Comparison of ENCODE assay signal across 8 cellular contexts in genomic region chr3:134029256-134029733, GRCh38. TPM values are rescaled to one million over a fixed set of nuclear protein-coding genes. Genes with fewer than 3 reads are reported as not detected.
DNase-seq lines count a peak whose midpoint lies in the region; ATAC-seq and TF ChIP-seq lines count a peak whose summit lies in the region.

No MANE protein-coding gene starts in this region.

- H3K27me3 Mint-ChIP-seq in glutamatergic neuron (ENCODE audit: unreplicated experiment) = peaks cover 13% of the 10 kb centered on the region

- peak overlapping the region; percentile 97 for H3K4me3 Mint-ChIP-seq in glutamatergic neuron (ENCODE audit: unreplicated experiment)

- H3K4me3 ChIP-seq in GM12875 (ENCODE audit: low read depth, low read length) (peak overlapping the region; percentile 10), SJCRH30 (peak overlapping the region; percentile 44)

- no peak for TF ChIP-seq CTCF in GM12875 (IDR thresholded peaks at IDR 0.05; ENCODE audit: borderline replicate concordance, insufficient read depth, low read depth, low read length)
- no peak for TF ChIP-seq CTCF in glutamatergic neuron (IDR thresholded peaks at IDR 0.05; ENCODE audit: partially characterized antibody, unreplicated experiment)

- ATAC-seq in HG03039 (IDR thresholded peaks at IDR 0.05; ENCODE audit: unreplicated experiment) (no peak), HG03280 (IDR thresholded peaks at IDR 0.05; ENCODE audit: unreplicated experiment) (no peak)

- H3K4me1 ChIP-seq in SJCRH30 = no peaks in the 10 kb centered on the region

- 0 out of 2 replicates have a peak, but pooled peaks cover 4% of the 10 kb centered on the region for H3K27me3 ChIP-seq in SJCRH30

- peaks cover 8% of the 10 kb centered on the region for H3K36me3 Mint-ChIP-seq in glutamatergic neuron (ENCODE audit: unreplicated experiment)

- peaks cover 2% of the 10 kb centered on the region for H3K4me1 Mint-ChIP-seq in glutamatergic neuron (ENCODE audit: low read depth, unreplicated experiment)

- no peak for DNase-seq in SJCRH30
- DNase-seq in glutamatergic neuron = no peak
- DNase-seq in posterior vena cava (ENCODE audit: low spot score) = peak; percentile 76
- DNase-seq in NCI-H82 (lab: John Stamatoyannopoulos, UW) = no peak
- DNase-seq in NCI-H1930 (lab: John Stamatoyannopoulos, UW) = no peak

- no peak overlapping the region for H3K27ac Mint-ChIP-seq in glutamatergic neuron (ENCODE audit: unreplicated experiment)

- H3K27ac ChIP-seq in SJCRH30 = no peak overlapping the region

- peaks cover 3% of the 10 kb centered on the region for H3K9me3 Mint-ChIP-seq in glutamatergic neuron (ENCODE audit: unreplicated experiment)

- intact Hi-C loops in posterior vena cava (cut with DNase I) = no loop called here

- H3K36me3 ChIP-seq in SJCRH30 = no peaks in the 10 kb centered on the region

- H3K9me3 ChIP-seq in SJCRH30 (replicated peaks) = no peaks in the 10 kb centered on the region

RNA-seq across cellular contexts. Expression of gene SLCO2A1, which starts 0.4 kb away (rescaled TPM):
- not detected in 2 replicates for total RNA-seq in SJCRH30 (2014; rRNA removed; shearing (Covaris generic))
- not detected for total RNA-seq in glutamatergic neuron (ENCODE audit: unreplicated experiment)
- 100 to 1,000 TPM in 1 of 2 donors, 10 to 100 TPM in 1; 87.8 to 102 TPM for total RNA-seq in posterior vena cava

Comparison
In these comparisons a context has a peak if more than half of its experiments do, and no peak if none do; other contexts are left out.
1. RNA of gene SLCO2A1, which starts 0.4 kb away (total RNA-seq): 87.8 to 102 TPM in posterior vena cava; not detected in SJCRH30 and not detected in glutamatergic neuron (single experiment); every median in the first group is over 10 times any median in the second.